ENCODE assay signal across 8 cellular contexts in the genomic region with DNA sequence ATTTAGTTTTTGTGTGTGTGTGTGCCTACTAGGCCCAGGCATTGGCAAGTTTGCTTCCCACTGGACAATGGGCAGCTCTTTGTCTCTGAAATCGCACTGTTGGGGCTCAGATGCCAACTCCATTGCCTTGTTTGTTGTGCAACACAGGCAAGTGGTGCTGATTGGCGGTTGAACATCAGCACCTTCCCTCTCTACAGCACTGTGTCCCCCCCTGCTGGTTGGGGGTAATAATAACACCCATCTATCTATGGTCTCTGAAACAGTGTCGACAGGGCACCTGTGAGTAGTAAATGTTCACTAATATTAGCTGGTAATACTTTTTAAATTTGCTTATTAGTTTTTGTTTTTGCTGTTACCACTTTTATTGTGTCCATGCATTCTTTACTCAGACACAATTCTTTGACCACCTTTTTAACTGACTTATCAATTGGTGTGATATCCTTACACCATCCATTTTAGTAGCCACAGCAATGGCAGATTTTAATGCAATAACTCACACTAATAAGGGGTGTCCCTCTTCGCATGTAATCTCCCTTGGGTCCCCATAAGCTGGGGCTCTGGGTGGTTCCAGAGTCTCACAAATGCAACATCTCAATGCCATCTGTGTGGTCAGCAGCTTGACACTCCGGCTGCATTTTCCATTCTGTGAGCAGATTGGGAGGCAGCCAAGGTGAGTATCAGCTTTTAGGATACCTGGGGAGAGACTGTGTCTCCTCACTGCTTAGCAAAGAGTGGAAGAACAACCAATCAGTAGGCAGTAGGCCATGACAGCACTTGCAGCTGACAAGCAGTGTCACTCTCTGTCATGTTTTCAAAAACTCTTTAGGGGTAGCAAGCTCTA. TPM values are rescaled to one million over a fixed set of nuclear protein-coding genes. Genes with fewer than 3 reads are reported as not detected.
A peak's percentile ranks its signal among the peaks of the same experiment; 100 is the strongest.
DNase-seq lines count a peak whose midpoint lies in the region; FAIRE-seq and TF ChIP-seq lines count a peak whose summit lies in the region.

No MANE protein-coding gene starts in this region.

- H3K9ac ChIP-seq in smooth muscle cell (ENCODE audit: low read depth): no peak overlapping the region

- H3K4me3 ChIP-seq in epithelial cell of esophagus (ENCODE audit: low read length) (no peak overlapping the region), smooth muscle cell (no peak overlapping the region)

- H3K9me3 ChIP-seq in smooth muscle cell (replicated peaks; ENCODE audit: low read depth): no peaks in the 10 kb centered on the region

- no peaks in the 10 kb centered on the region for H3K27me3 ChIP-seq in smooth muscle cell (ENCODE audit: low read depth)

- FAIRE-seq in D721Med (lab: Jason Lieb, UNC): no peak

- no peaks in the 10 kb centered on the region for H3F3A ChIP-seq in smooth muscle cell (ENCODE audit: low read depth)

- peak; percentile 50 for TF ChIP-seq CTCF in D721Med (IDR thresholded peaks at IDR 0.05; ENCODE audit: insufficient read depth, missing control alignments)
- no peak for TF ChIP-seq CTCF in epithelial cell of esophagus (IDR thresholded peaks at IDR 0.05; ENCODE audit: insufficient read depth, low read depth, low read length, missing control alignments)
- TF ChIP-seq CTCF in smooth muscle cell (IDR thresholded peaks at IDR 0.05; ENCODE audit: borderline replicate concordance, insufficient read depth, poor library complexity, severe bottlenecking): peak; percentile 41

- H2AFZ ChIP-seq in smooth muscle cell (ENCODE audit: low read depth): no peak overlapping the region

- no peak overlapping the region for H3K4me2 ChIP-seq in smooth muscle cell

- DNase-seq in D721Med (ENCODE audit: insufficient read length, low spot score): no peak
- DNase-seq in HEK293T (ENCODE audit: extremely low spot score): peak; percentile 31
- peak; percentile 63 for DNase-seq in RKO (ENCODE audit: low spot score)
- DNase-seq in epithelial cell of esophagus (ENCODE audit: low read depth): peak; percentile 1
- DNase-seq in smooth muscle cell (lab: John Stamatoyannopoulos, UW; ENCODE audit: unreplicated experiment): no peak
- DNase-seq in KG1 (lab: John Stamatoyannopoulos, UW): no peak
- no peak for DNase-seq in NCI-H2227 treated with DMSO at 0.1 percent for 48 hours (lab: John Stamatoyannopoulos, UW)
- DNase-seq in posterior cingulate gyrus: no peak

- POLR2A ChIA-PET in HEK293T (lab: Yijun Ruan, JAX): interaction anchor here (0.6 kb wide), 1 partner anchor 64 kb away, joined by 3 read pairs; no protein-coding TSS in a partner anchor

- H4K20me1 ChIP-seq in smooth muscle cell (ENCODE audit: low read depth): no peaks in the 10 kb centered on the region

- H3K79me2 ChIP-seq in smooth muscle cell (ENCODE audit: low read depth): no peaks in the 10 kb centered on the region

- H3K36me3 ChIP-seq in smooth muscle cell (ENCODE audit: low read depth): no peaks in the 10 kb centered on the region

- CTCF ChIA-PET in HEK293T (lab: Yijun Ruan, JAX): no interaction called here

- intact Hi-C loops in posterior cingulate gyrus (cut with DNase I): loop anchor here (10.0 kb wide), 1 partner anchor 526 kb away; no protein-coding TSS in a partner anchor

- 78% methylated on average over 5 of the region's 5 CpGs for WGBS in smooth muscle cell (ENCODE audit: low lambda C conversion rate)

- H3K27ac ChIP-seq in smooth muscle cell (ENCODE audit: low read depth): no peak overlapping the region

- no peaks in the 10 kb centered on the region for H3K4me1 ChIP-seq in smooth muscle cell (ENCODE audit: low read depth)

TF ChIP-seq in HEK293T, 16 proteins besides CTCF, POLR2A, EP300 and RAD21:
- no peak for TF ChIP-seq ZNF384 (IDR thresholded peaks at IDR 0.05)
- TF ChIP-seq TARDBP (IDR thresholded peaks at IDR 0.05): no peak
- TF ChIP-seq FOXM1 (IDR thresholded peaks at IDR 0.05; ENCODE audit: borderline replicate concordance): no peak
- TF ChIP-seq NFRKB (IDR thresholded peaks at IDR 0.05): no peak
- TF ChIP-seq L3MBTL2 (conservative IDR thresholded peaks at IDR 0.05): no peak
- no peak for TF ChIP-seq HDGF (IDR thresholded peaks at IDR 0.05; ENCODE audit: borderline replicate concordance)
- no peak for TF ChIP-seq FOXK2 (IDR thresholded peaks at IDR 0.05)

RNA-seq across cellular contexts. Expression of a gene that starts 47.7 kb away (rescaled TPM):
- 37.1 and 41.1 TPM in 2 replicates for total RNA-seq in smooth muscle cell
- 51.6 and 57.9 TPM in 2 replicates for polyA plus RNA-seq in smooth muscle cell

Comparison
In these comparisons a context has a peak if more than half of its experiments do, and no peak if none do; other contexts are left out.
1. DNase-seq: peak in HEK293T (single experiment), RKO (single experiment) and epithelial cell of esophagus (single experiment); none in D721Med (single experiment), smooth muscle cell (single experiment), KG1 (single experiment), NCI-H2227 treated with DMSO at 0.1 percent for 48 hours (single experiment) and posterior cingulate gyrus (0 of 10).